In genomic region chrX:38452603-38453002, GRCh38 we compare ENCODE assay signal across 9 cellular contexts.
"Had no signal": no experiment of that assay in that cellular context is flagged by ENCODE, and none has a peak within 500 bp of the region (broad histone marks: within the 10 kb centered on the region; RNA-seq: fewer than 3 reads in every experiment).

No MANE protein-coding gene starts in this region.

- DNase-seq: activated B cell treated with CpG ODN at 0.5 μM for 24 hours; activated CD4-positive, alpha-beta memory T cell treated with anti-CD3 and anti-CD28 coated beads for 36 hours; activated CD4-positive, alpha-beta T cell treated with anti-CD3 and anti-CD28 coated beads for 4 hours; activated T-cell treated with anti-CD3 and anti-CD28 coated beads for 4 hours; effector CD4-positive, alpha-beta T cell; left lung; retina; stimulated activated naive B cell treated with anti-CD40 and anti-IgM and Interleukin-4, amounts not matched to agents 10 μg/mL and 1 μg/mL and 100 μg/mL, for 72 hours; upper lobe of right lung had no signal

- ATAC-seq: left lung; stimulated activated naive B cell treated with anti-CD40 and anti-IgM and Interleukin-4, amounts not matched to agents 10 μg/mL and 1 μg/mL and 100 μg/mL, for 72 hours; upper lobe of right lung had no signal

- H3K27ac ChIP-seq: left lung, upper lobe of right lung had no signal
